Comparison of ENCODE assay signal across 1 cellular context in genomic region chr12:96919510-96920210, GRCh38.
TF ChIP-seq lines count a peak whose summit lies in the region.

No MANE protein-coding gene starts in this region.

TF ChIP-seq in GM12878, 131 proteins besides CTCF, POLR2A, EP300 and RAD21 (continued from another document):
- TF ChIP-seq MLLT1 (IDR thresholded peaks at IDR 0.05): no peak
- no peak for TF ChIP-seq ZBTB11 (CRISPR knock-in tag; IDR thresholded peaks at IDR 0.05)
- TF ChIP-seq ATF2 (IDR thresholded peaks at IDR 0.05; ENCODE audit: low read length): no peak
- no peak for TF ChIP-seq NR2C2 (IDR thresholded peaks at IDR 0.05; ENCODE audit: borderline replicate concordance, control insufficient read depth, insufficient read length, low read depth)
- TF ChIP-seq POU2F2 (IDR thresholded peaks at IDR 0.05; ENCODE audit: borderline replicate concordance, low read depth, low read length): no peak
- TF ChIP-seq USF2 (IDR thresholded peaks at IDR 0.05; ENCODE audit: borderline replicate concordance, low read depth, low read length): no peak
- no peak for TF ChIP-seq CHD2 (IDR thresholded peaks at IDR 0.05; ENCODE audit: borderline replicate concordance, low read depth, low read length)
- no peak for TF ChIP-seq KAT2A (conservative IDR thresholded peaks at IDR 0.05; ENCODE audit: control insufficient read depth, low read depth, low read length)
- TF ChIP-seq PRDM15 (CRISPR knock-in tag; IDR thresholded peaks at IDR 0.05): no peak
- TF ChIP-seq KLF5 (IDR thresholded peaks at IDR 0.05; ENCODE audit: partially characterized antibody): no peak
- no peak for TF ChIP-seq ASH2L (IDR thresholded peaks at IDR 0.05; ENCODE audit: borderline replicate concordance, low read depth)
- TF ChIP-seq ZNF217 (IDR thresholded peaks at IDR 0.05): no peak
- TF ChIP-seq IRF5 (IDR thresholded peaks at IDR 0.05; ENCODE audit: borderline replicate concordance): no peak
- no peak for TF ChIP-seq GABPA (IDR thresholded peaks at IDR 0.05; ENCODE audit: low read depth)
